Comparison of ENCODE assay signal across 15 cellular contexts in genomic region chr1:94276900-94277581, GRCh38. TPM values are rescaled to one million over a fixed set of nuclear protein-coding genes. Genes with fewer than 3 reads are reported as not detected.
DNase-seq lines count a peak whose midpoint lies in the region; ATAC-seq and TF ChIP-seq lines count a peak whose summit lies in the region.
"Had no signal": no experiment of that assay in that cellular context is flagged by ENCODE, and none has a peak within 500 bp of the region (broad histone marks: within the 10 kb centered on the region; RNA-seq: fewer than 3 reads in every experiment).

No MANE protein-coding gene starts in this region.

- H3K9ac ChIP-seq in mammary epithelial cell (ENCODE audit: insufficient read depth, low read length) = no peak overlapping the region

- DNase-seq in mammary epithelial cell = no peak
- peak; percentile 79 for DNase-seq in fibroblast of the aortic adventitia (ENCODE audit: low read depth)
- no peak for DNase-seq in osteoblast (ENCODE audit: insufficient read length, low spot score, missing footprints)
- no peak for DNase-seq in upper lobe of right lung
- DNase-seq in hepatocyte (ENCODE audit: low spot score) = no peak
- no peak for DNase-seq in RWPE1 (ENCODE audit: low spot score)
- DNase-seq in DMS114 treated with DMSO at 0.1 percent for 48 hours (lab: John Stamatoyannopoulos, UW; ENCODE audit: unreplicated experiment) = no peak
- DNase-seq: activated CD4-positive, alpha-beta T cell treated with anti-CD3 and anti-CD28 coated beads for 1 hour; activated CD8-positive, alpha-beta memory T cell treated with anti-CD3 and anti-CD28 coated beads, Interleukin-2, amount 50 U/mL, for 4 hours; natural killer cell; NCI-H1930; NCI-H510A treated with DMSO at 0.1 percent for 48 hours; stimulated activated naive CD8-positive, alpha-beta T cell treated with anti-CD3 and anti-CD28 coated beads, Interleukin-15, amount 100 ng/mL, for 72 hours had no signal

- dilution Hi-C loops in mammary epithelial cell (cut with HindIII; ENCODE audit: low sequenced_read_pairs) = no loop called here

- H3K4me2 ChIP-seq in mammary epithelial cell (ENCODE audit: insufficient read depth, low read depth, low read length) (no peak overlapping the region), osteoblast (ENCODE audit: insufficient read depth, low read length) (peak overlapping the region; percentile 58), hepatocyte (no peak overlapping the region)

- TF ChIP-seq CTCF in mammary epithelial cell (conservative IDR thresholded peaks at IDR 0.05 in 1 of 2, IDR thresholded peaks at IDR 0.05 in 1 of 2; ENCODE audit: extremely low read depth in 1 of 2, insufficient read depth in 1 of 2, low read depth in 1 of 2, low read length in 2 of 2) (no peak), fibroblast of the aortic adventitia (IDR thresholded peaks at IDR 0.05; ENCODE audit: insufficient read depth, low read length) (no peak), osteoblast (IDR thresholded peaks at IDR 0.05; ENCODE audit: extremely low read depth, low read depth, low read length) (no peak), upper lobe of right lung (IDR thresholded peaks at IDR 0.05) (no peak), hepatocyte (IDR thresholded peaks at IDR 0.05; ENCODE audit: poor library complexity) (no peak), RWPE1 (conservative IDR thresholded peaks at IDR 0.05; ENCODE audit: low read depth) (no peak)

- H2AFZ ChIP-seq in mammary epithelial cell (ENCODE audit: low read depth, low read length) (peak overlapping the region; percentile 23), osteoblast (ENCODE audit: low read length) (no peak overlapping the region), hepatocyte (no peak overlapping the region)

- H3K27me3 ChIP-seq in mammary epithelial cell (ENCODE audit: insufficient read depth, low read length) = no peaks in the 10 kb centered on the region
- H3K27me3 ChIP-seq in osteoblast (ENCODE audit: insufficient read depth, low read length) = no peaks in the 10 kb centered on the region
- H3K27me3 ChIP-seq in upper lobe of right lung = no peaks in the 10 kb centered on the region
- no peaks in the 10 kb centered on the region for H3K27me3 ChIP-seq in hepatocyte
- H3K27me3 ChIP-seq: SJSA1 had no signal

- no peaks in the 10 kb centered on the region for H3K79me2 ChIP-seq in mammary epithelial cell (ENCODE audit: insufficient read depth, low read length)
- H3K79me2 ChIP-seq in osteoblast (ENCODE audit: insufficient read depth, low read length) = no peaks in the 10 kb centered on the region
- H3K79me2 ChIP-seq in hepatocyte = no peaks in the 10 kb centered on the region

- intact Hi-C loops in mammary epithelial cell (cut with micrococcal nuclease) (no loop called here), upper lobe of right lung (cut with DNase I) (no loop called here)

- H4K20me1 ChIP-seq in mammary epithelial cell (ENCODE audit: insufficient read depth, low read length) (no peaks in the 10 kb centered on the region), osteoblast (ENCODE audit: insufficient read depth, low read length) (no peaks in the 10 kb centered on the region), hepatocyte (ENCODE audit: insufficient read depth, poor library complexity, severe bottlenecking) (no peaks in the 10 kb centered on the region)

- in situ Hi-C loops in mammary epithelial cell (cut with MboI; ENCODE audit: low sequenced_read_pairs in 2 of 2) = no loop called here

- WGBS in mammary epithelial cell (ENCODE audit: low coverage, missing lambda C conversion rate) = 47% methylated on average over 7 of the region's 7 CpGs
- 88% methylated on average over 7 of the region's 7 CpGs for WGBS in hepatocyte (ENCODE audit: low lambda C conversion rate, missing lambda C conversion rate)

- POLR2A ChIA-PET in RWPE1 (lab: Yijun Ruan, JAX; ENCODE audit: low non-redundant PET) = no interaction called here

- ATAC-seq in upper lobe of right lung = no peak
- ATAC-seq: esophagus mucosa; natural killer cell; stimulated activated naive CD8-positive, alpha-beta T cell treated with anti-CD3 and anti-CD28 coated beads, Interleukin-15, amount 100 ng/mL, for 72 hours had no signal

- CTCF ChIA-PET in mammary epithelial cell (lab: Charles Lee; ENCODE audit: low non-redundant PET) (no interaction called here), RWPE1 (lab: Yijun Ruan, JAX) (interaction anchor here (0.7 kb wide), 1 partner anchor 11 kb away, joined by 3 read pairs; no protein-coding TSS in a partner anchor)

- no peaks in the 10 kb centered on the region for H3K9me2 ChIP-seq in hepatocyte (replicated peaks; ENCODE audit: insufficient read depth)

- H3K36me3 ChIP-seq in mammary epithelial cell (ENCODE audit: insufficient read depth, low read length) (no peaks in the 10 kb centered on the region), osteoblast (ENCODE audit: insufficient read depth, low read length) (no peaks in the 10 kb centered on the region), upper lobe of right lung (no peaks in the 10 kb centered on the region), hepatocyte (replicated peaks; ENCODE audit: insufficient read depth, low read depth) (no peaks in the 10 kb centered on the region)
- H3K36me3 ChIP-seq: SJSA1 had no signal

- BruUV-seq in mammary epithelial cell (replicated peaks; lab: Mats Ljungman, UMichigan) = no TSS peak

- no peak overlapping the region for H3K4me3 ChIP-seq in mammary epithelial cell (replicated peaks in 1 of 3; ENCODE audit: insufficient read depth in 1 of 3, low read depth in 2 of 3, low read length in 3 of 3)
- H3K4me3 ChIP-seq in fibroblast of the aortic adventitia (ENCODE audit: low read depth, low read length) = no peak overlapping the region
- no peak overlapping the region for H3K4me3 ChIP-seq in osteoblast (ENCODE audit: insufficient read depth, low read length)
- H3K4me3 ChIP-seq in upper lobe of right lung = no peak overlapping the region
- no peak overlapping the region for H3K4me3 ChIP-seq in hepatocyte
- H3K4me3 ChIP-seq: SJSA1 had no signal

- H3K9me3 ChIP-seq in mammary epithelial cell (replicated peaks; ENCODE audit: insufficient read depth, low read length) (no peaks in the 10 kb centered on the region), osteoblast (ENCODE audit: low read depth, low read length) (no peaks in the 10 kb centered on the region), upper lobe of right lung (no peaks in the 10 kb centered on the region), hepatocyte (ENCODE audit: low read depth) (no peaks in the 10 kb centered on the region)

- H3K27ac ChIP-seq in mammary epithelial cell (ENCODE audit: insufficient read depth, low read depth, low read length) (no peak overlapping the region), osteoblast (ENCODE audit: low read depth, low read length) (peak overlapping the region; percentile 64), upper lobe of right lung (peak overlapping the region; percentile 44), hepatocyte (no peak overlapping the region), RWPE1 (no peak overlapping the region)
- H3K27ac ChIP-seq: SJSA1 had no signal

- peaks cover 14% of the 10 kb centered on the region for H3K4me1 ChIP-seq in mammary epithelial cell (ENCODE audit: insufficient read depth, low read length)
- peaks cover 53% of the 10 kb centered on the region for H3K4me1 ChIP-seq in osteoblast (ENCODE audit: insufficient read depth, low read length)
- peaks cover 5% of the 10 kb centered on the region for H3K4me1 ChIP-seq in upper lobe of right lung
- no peaks in the 10 kb centered on the region for H3K4me1 ChIP-seq in hepatocyte (ENCODE audit: insufficient read depth)

RNA-seq across cellular contexts. Expression of gene ARHGAP29, which starts 39.7 kb away (rescaled TPM):
- total RNA-seq in mammary epithelial cell = 100 to 1,000 TPM in 1 of 2 donors, 10 to 100 TPM in 1; 54.7 to 100 TPM
- 44.6 TPM for polyA plus RNA-seq in mammary epithelial cell
- 47.1 TPM for polyA minus RNA-seq in mammary epithelial cell
- total RNA-seq in fibroblast of the aortic adventitia (ENCODE audit: low replicate concordance) = 32.5 and 77.2 TPM in 2 replicates
- total RNA-seq in osteoblast = 13.3 and 17.0 TPM in 2 replicates
- total RNA-seq in upper lobe of right lung = 66.5 TPM
- 22.3 and 22.4 TPM in 2 replicates for total RNA-seq in hepatocyte
- polyA plus RNA-seq in hepatocyte = 9.6 and 22.3 TPM in 2 replicates

Comparison
In these comparisons a context has a peak if more than half of its experiments do, and no peak if none do; other contexts are left out.
1. H3K27ac ChIP-seq: peak in osteoblast (single experiment) and upper lobe of right lung (single experiment); none in mammary epithelial cell (single experiment), hepatocyte (single experiment) and RWPE1 (single experiment).